ENCODE assay signal across 7 cellular contexts in the genomic region with DNA sequence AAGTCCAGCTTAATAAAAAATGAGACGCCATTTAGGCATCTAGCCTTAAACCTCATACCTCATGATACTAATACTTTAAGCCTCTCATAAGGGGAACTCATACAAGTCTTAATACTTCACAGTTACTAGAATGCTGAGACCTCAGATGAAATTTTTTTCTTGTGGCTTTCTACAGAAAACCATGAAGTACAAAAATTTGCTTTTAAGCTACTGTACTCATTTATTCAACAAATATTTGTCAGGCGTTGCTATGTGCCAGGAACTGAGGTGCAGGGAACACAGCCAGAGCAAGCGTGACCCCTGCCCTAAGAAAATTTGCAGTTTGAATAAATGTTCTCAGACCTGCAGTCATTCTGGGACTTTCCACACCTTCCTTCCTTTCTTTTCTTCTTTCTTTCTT.
DNase-seq lines count a peak whose midpoint lies in the region; ATAC-seq, FAIRE-seq and TF ChIP-seq lines count a peak whose summit lies in the region.

No MANE protein-coding gene starts in this region.

- peak; percentile 41 for ATAC-seq in GM19372 (IDR thresholded peaks at IDR 0.05; ENCODE audit: low read depth, unreplicated experiment)
- peak; percentile 48 for ATAC-seq in HG03064 (IDR thresholded peaks at IDR 0.05; ENCODE audit: low read depth, unreplicated experiment)

- no peak for FAIRE-seq in D721Med (lab: Jason Lieb, UNC)

- peak; percentile 57 for DNase-seq in activated naive CD4-positive, alpha-beta T cell treated with anti-CD3 and anti-CD28 coated beads, Interleukin-2, amount 50 U/mL, for 16 hours
- DNase-seq in stimulated activated CD4-positive, alpha-beta T cell treated with anti-CD3 and anti-CD28 coated beads, Interleukin-4, amount 100 ng/mL, for 4 hours: peak; percentile 20 to 57
- DNase-seq in NCI-H345 (lab: John Stamatoyannopoulos, UW): no peak
- no peak for DNase-seq in SIG-M5 treated with dmso at 0.1 percent for 504 hours (lab: John Stamatoyannopoulos, UW; ENCODE audit: unreplicated experiment)
- DNase-seq in D721Med (ENCODE audit: insufficient read length, low spot score): no peak

- no peak for TF ChIP-seq CTCF in D721Med (IDR thresholded peaks at IDR 0.05; ENCODE audit: insufficient read depth, missing control alignments)

Comparison
In these comparisons a context has a peak if more than half of its experiments do, and no peak if none do; other contexts are left out.
1. DNase-seq: peak in activated naive CD4-positive, alpha-beta T cell treated with anti-CD3 and anti-CD28 coated beads, Interleukin-2, amount 50 U/mL, for 16 hours (single experiment) and stimulated activated CD4-positive, alpha-beta T cell treated with anti-CD3 and anti-CD28 coated beads, Interleukin-4, amount 100 ng/mL, for 4 hours (2 of 2); none in NCI-H345 (single experiment), SIG-M5 treated with dmso at 0.1 percent for 504 hours (single experiment) and D721Med (single experiment).